10 cellular contexts compared by ENCODE assay signal in genomic region chr19:15123031-15123890, GRCh38. TPM values are rescaled to one million over a fixed set of nuclear protein-coding genes. Genes with fewer than 3 reads are reported as not detected.
DNase-seq lines count a peak whose midpoint lies in the region; ATAC-seq and TF ChIP-seq lines count a peak whose summit lies in the region.
"Had no signal": no experiment of that assay in that cellular context is flagged by ENCODE, and none has a peak within 500 bp of the region (broad histone marks: within the 10 kb centered on the region; RNA-seq: fewer than 3 reads in every experiment).

No MANE protein-coding gene starts in this region.

- H2AFZ ChIP-seq in SU-DHL-6 (ENCODE audit: low read depth, low read length, severe bottlenecking), result no peak overlapping the region

- peaks cover 15% of the 10 kb centered on the region for H3K4me1 Mint-ChIP-seq in activated CD4-positive, alpha-beta T cell treated with anti-CD3 and anti-CD28 coated beads for 36 hours

- H3K36me3 ChIP-seq in SU-DHL-6 (ENCODE audit: low read length), result 0 out of 2 replicates have a peak, but pooled peaks cover 6% of the 10 kb centered on the region
- H3K36me3 ChIP-seq in skeletal muscle tissue (ENCODE audit: control insufficient read depth in 3 of 3, insufficient read depth in 3 of 3, low read length in 3 of 3), result peaks cover 34 to 39% (median 38%) of the 10 kb centered on the region in 3 donors
- peaks cover 24% of the 10 kb centered on the region for H3K36me3 ChIP-seq in brain microvascular endothelial cell (replicated peaks)

- peaks cover 20 to 24% (median 24%) of the 10 kb centered on the region in 3 donors for H3K4me1 ChIP-seq in skeletal muscle tissue (ENCODE audit: control insufficient read depth in 3 of 3, insufficient read depth in 3 of 3, low read length in 3 of 3)

- ATAC-seq in activated CD4-positive, alpha-beta T cell treated with anti-CD3 and anti-CD28 coated beads for 36 hours, result no peak

- POLR2A ChIA-PET in activated CD4-positive, alpha-beta T cell treated with anti-CD3 and anti-CD28 coated beads for 36 hours (lab: Charles Lee), result no interaction called here

- no peak for DNase-seq in activated CD4-positive, alpha-beta T cell treated with anti-CD3 and anti-CD28 coated beads for 36 hours
- no peak for DNase-seq in activated CD4-positive, alpha-beta T cell treated with anti-CD3 and anti-CD28 coated beads for 4 hours
- DNase-seq in foreskin fibroblast (no peak), brain microvascular endothelial cell (no peak), lower leg skin (ENCODE audit: low spot score in 2 of 2) (no peak)
- no peak for DNase-seq in activated CD4-positive, CD25-positive, alpha-beta regulatory T cell treated with anti-CD3 and anti-CD28 coated beads, Interleukin-2, amount 50 U/mL, for 72 hours
- DNase-seq: activated gamma-delta T cell treated with Interleukin-2 at 50 U/mL for 16 hours, NCI-H526 treated with DMSO at 0.1 percent for 48 hours had no signal

- H3K4me3 ChIP-seq in SU-DHL-6 (ENCODE audit: insufficient read depth, low read length, poor library complexity, severe bottlenecking) (no peak overlapping the region), foreskin fibroblast (ENCODE audit: low read depth in 1 of 2, low read length in 2 of 2) (peak overlapping the region; percentile 87 to 92), skeletal muscle tissue (ENCODE audit: low read length in 3 of 3) (peak overlapping the region in 2 of 3 donors; percentile 14 to 45), brain microvascular endothelial cell (ENCODE audit: low read depth, low read length) (no peak overlapping the region), lower leg skin (ENCODE audit: low read depth, poor library complexity, severe bottlenecking) (no peak overlapping the region)

- no peak overlapping the region for H3K27ac ChIP-seq in SU-DHL-6 (ENCODE audit: low read depth, low read length)
- H3K27ac ChIP-seq in skeletal muscle tissue (ENCODE audit: low read depth, low read length), result peak overlapping the region; percentile 96
- no peak overlapping the region for H3K27ac ChIP-seq in brain microvascular endothelial cell

- no peak for TF ChIP-seq POLR2A in lower leg skin (IDR thresholded peaks at IDR 0.05)

- H3K9me3 ChIP-seq in SU-DHL-6 (ENCODE audit: insufficient read depth, low read length), result no peaks in the 10 kb centered on the region
- H3K9me3 ChIP-seq in skeletal muscle tissue (ENCODE audit: control insufficient read depth in 3 of 3, low read length in 3 of 3), result no peaks in the 10 kb centered on the region

- no peaks in the 10 kb centered on the region for H4K20me1 ChIP-seq in SU-DHL-6 (ENCODE audit: low read depth, low read length)

- 0 out of 2 replicates have a peak overlapping the region, but pooled peaks have one; percentile 85 for H3K9ac ChIP-seq in SU-DHL-6 (ENCODE audit: low read length)
- peak overlapping the region in 1 of 3 donors; percentile 70 for H3K9ac ChIP-seq in skeletal muscle tissue (ENCODE audit: low read depth in 1 of 3, low read length in 3 of 3)

- no peaks in the 10 kb centered on the region for H3K9me2 ChIP-seq in SU-DHL-6 (replicated peaks; ENCODE audit: insufficient read depth, low read length)

- H3K79me2 ChIP-seq in SU-DHL-6 (ENCODE audit: insufficient read depth, low read length), result peaks cover 11% of the 10 kb centered on the region

- intact Hi-C loops in activated CD4-positive, alpha-beta T cell treated with anti-CD3 and anti-CD28 coated beads for 36 hours (cut with DNase I, micrococcal nuclease), result loop anchor here in 1 of 2 experiments (10.0 kb wide), 1 partner anchor 952 kb away; the partner anchor contains the start of gene TPM4
- intact Hi-C loops in lower leg skin (cut with DNase I; ENCODE audit: low total_unique reads), result no loop called here

- in situ Hi-C loops in brain microvascular endothelial cell (cut with HindIII; ENCODE audit: low pct_ligation_motif_present, low sequenced_read_pairs), result no loop called here

- CTCF ChIA-PET in activated CD4-positive, alpha-beta T cell treated with anti-CD3 and anti-CD28 coated beads for 36 hours (lab: Charles Lee), result interaction anchor here (2.8 kb wide), 1 partner anchor 22 kb away, joined by 13 read pairs; no protein-coding TSS in a partner anchor

- H3K9me3 Mint-ChIP-seq in activated CD4-positive, alpha-beta T cell treated with anti-CD3 and anti-CD28 coated beads for 36 hours (ENCODE audit: low read depth), result no peaks in the 10 kb centered on the region

- peak overlapping the region; percentile 87 for H3K4me3 Mint-ChIP-seq in activated CD4-positive, alpha-beta T cell treated with anti-CD3 and anti-CD28 coated beads for 36 hours

- peaks cover 35% of the 10 kb centered on the region for H3K36me3 Mint-ChIP-seq in activated CD4-positive, alpha-beta T cell treated with anti-CD3 and anti-CD28 coated beads for 36 hours (ENCODE audit: low read depth)

- H3F3A ChIP-seq in SU-DHL-6 (ENCODE audit: insufficient read depth), result no peaks in the 10 kb centered on the region

- H3K27me3 ChIP-seq in SU-DHL-6 (ENCODE audit: low read length) (no peaks in the 10 kb centered on the region), skeletal muscle tissue (ENCODE audit: control insufficient read depth in 3 of 3, insufficient read depth in 3 of 3, low read length in 3 of 3) (no peaks in the 10 kb centered on the region), brain microvascular endothelial cell (replicated peaks) (no peaks in the 10 kb centered on the region)

- no peak overlapping the region for H3K4me2 ChIP-seq in SU-DHL-6 (ENCODE audit: low read depth, low read length, poor library complexity, severe bottlenecking)

- H3K27me3 Mint-ChIP-seq in activated CD4-positive, alpha-beta T cell treated with anti-CD3 and anti-CD28 coated beads for 36 hours, result no peaks in the 10 kb centered on the region

- TF ChIP-seq CTCF in SU-DHL-6 (IDR thresholded peaks at IDR 0.05; ENCODE audit: insufficient read depth, low read length, poor library complexity, severe bottlenecking) (no peak), foreskin fibroblast (IDR thresholded peaks at IDR 0.05; ENCODE audit: low read depth, low read length) (no peak), brain microvascular endothelial cell (IDR thresholded peaks at IDR 0.05; ENCODE audit: low read depth, low read length, missing control alignments) (no peak), lower leg skin (IDR thresholded peaks at IDR 0.05) (no peak)

- no peak overlapping the region for H3K27ac Mint-ChIP-seq in activated CD4-positive, alpha-beta T cell treated with anti-CD3 and anti-CD28 coated beads for 36 hours

- 91 to 92% methylated on average over 15 to 22 of the region's 22 CpGs for WGBS in lower leg skin, 2 donors

RNA-seq across cellular contexts. Expression of gene SYDE1, which starts 16.1 kb away (rescaled TPM):
- 1 to 10 TPM; 2.1 to 3.3 TPM for total RNA-seq in activated CD4-positive, alpha-beta T cell treated with anti-CD3 and anti-CD28 coated beads for 36 hours
- total RNA-seq in skeletal muscle tissue, result 7.3 TPM
- total RNA-seq in lower leg skin, result 10 to 100 TPM in 2 of 4 donors, 1 to 10 TPM in 2; 7.1 to 15.9 (median 9.9) TPM

RNA-seq across cellular contexts. Expression of gene OR1I1, which starts 41.2 kb away (rescaled TPM):
- total RNA-seq in activated CD4-positive, alpha-beta T cell treated with anti-CD3 and anti-CD28 coated beads for 36 hours, result not detected
- not detected for total RNA-seq in skeletal muscle tissue
- total RNA-seq in lower leg skin, result not detected

Comparison
In these comparisons a context has a peak if more than half of its experiments do, and no peak if none do; other contexts are left out.
1. H3K4me3 ChIP-seq: peak in foreskin fibroblast (2 of 2) and skeletal muscle tissue (2 of 3); none in SU-DHL-6 (single experiment), brain microvascular endothelial cell (single experiment) and lower leg skin (single experiment).